8 cellular contexts compared by ENCODE assay signal in the genomic region with DNA sequence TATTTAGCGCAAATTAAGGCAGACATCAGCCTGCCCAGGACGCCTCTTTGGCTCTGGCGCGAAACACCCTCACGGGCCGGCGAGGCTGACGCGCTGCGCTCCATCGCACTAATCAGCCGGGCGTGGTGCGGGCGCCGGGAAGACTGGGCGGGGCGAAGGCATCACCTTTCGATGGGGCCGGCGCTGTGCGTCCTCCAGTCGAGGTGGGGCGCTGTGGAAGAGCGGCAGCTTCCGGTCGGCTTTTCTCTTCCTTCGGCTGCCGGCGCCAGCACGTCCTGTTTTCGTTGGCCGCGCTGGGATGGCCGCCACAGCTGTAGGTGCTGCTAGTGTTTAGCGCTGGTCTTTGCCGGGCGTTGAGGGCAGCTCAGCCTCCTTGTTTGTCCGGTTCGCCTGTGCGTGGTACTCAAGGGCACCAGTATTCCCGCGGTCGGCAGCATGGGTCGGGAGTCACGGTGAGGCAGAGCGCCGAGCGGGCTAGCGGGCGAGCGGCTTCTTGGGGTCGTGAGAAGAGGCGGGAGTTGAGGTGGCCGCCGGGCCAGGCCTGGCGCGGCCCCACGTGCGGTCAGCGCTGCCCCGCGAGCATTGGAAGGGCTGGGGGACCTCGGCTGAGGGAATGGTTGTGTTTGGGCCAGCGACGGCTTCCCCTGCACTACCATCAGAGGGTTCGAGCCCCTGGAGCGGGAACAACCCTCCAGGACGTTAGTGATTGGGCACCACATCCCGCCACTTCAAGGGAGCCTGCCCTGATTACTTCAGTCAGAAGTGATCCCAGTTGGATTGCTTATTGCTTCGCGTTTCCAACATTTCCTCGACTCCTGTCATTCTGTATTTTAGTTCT. TPM values are rescaled to one million over a fixed set of nuclear protein-coding genes. Genes with fewer than 3 reads are reported as not detected.
DNase-seq lines count a peak whose midpoint lies in the region; ATAC-seq lines count a peak whose summit lies in the region.

TSS of gene DDX46 (plus strand) at position 276 of the 838 bp plus-strand sequence. CDS start at position 436, 160 bp downstream.

- ATAC-seq in GM19043 (IDR thresholded peaks at IDR 0.05; ENCODE audit: low read depth, unreplicated experiment) (peak; percentile 99), HG03378 (IDR thresholded peaks at IDR 0.05; ENCODE audit: unreplicated experiment) (peak; percentile 88)

- DNase-seq in Ammon's horn (ENCODE audit: low spot score) (peak; percentile 95), NCI-H460 (ENCODE audit: extremely low read depth, low read depth) (peak; percentile 92), cerebellum (ENCODE audit: low spot score) (peak; percentile 95), kidney glomerular epithelial cell (lab: John Stamatoyannopoulos, UW) (peak; percentile 85)
- peak; percentile 88 for DNase-seq in activated CD4-positive, alpha-beta T cell treated with anti-CD3 and anti-CD28 coated beads for 1 hour
- DNase-seq in stimulated activated CD4-positive, alpha-beta T cell treated with anti-CD3 and anti-CD28 coated beads, Interleukin-1b, Interleukin-23, amount 100 ng/mL, for 1 hour (ENCODE audit: low read depth in 2 of 2) = peak; percentile 72 to 89

RNA-seq across cellular contexts. Expression of gene DDX46, which starts in this region (rescaled TPM):
- 34.6 and 35.8 TPM in 2 replicates for total RNA-seq in NCI-H460 (2014; rRNA removed; shearing (Covaris generic))
- polyA plus RNA-seq in NCI-H460 (2014; cell fraction: nucleus; rRNA removed) = 44.6 and 77.8 TPM in 2 replicates
- 42.8 TPM for total RNA-seq in cerebellum

Comparison
In these comparisons a context has a peak if more than half of its experiments do, and no peak if none do; other contexts are left out.
1. Peak in every context shown above with its lines: DNase-seq and ATAC-seq.